Comparison of ENCODE assay signal across 17 cellular contexts in genomic region chr15:101361418-101361817, GRCh38.
DNase-seq lines count a peak whose midpoint lies in the region; ATAC-seq and TF ChIP-seq lines count a peak whose summit lies in the region.
"Had no signal": no experiment of that assay in that cellular context is flagged by ENCODE, and none has a peak within 500 bp of the region (broad histone marks: within the 10 kb centered on the region; RNA-seq: fewer than 3 reads in every experiment).

No MANE protein-coding gene starts in this region.

- peaks cover 2% of the 10 kb centered on the region for H3K9me3 Mint-ChIP-seq in activated CD8-positive, alpha-beta memory T cell treated with anti-CD3 and anti-CD28 coated beads, Interleukin-2, amount 10 ng/mL, durations not matched to agents 7 days and 5 days (ENCODE audit: low read depth)
- no peaks in the 10 kb centered on the region for H3K9me3 Mint-ChIP-seq in stimulated activated effector memory CD8-positive, alpha-beta T cell treated with anti-CD3 and anti-CD28 coated beads, Interleukin-12 subunit alpha, Interleukin-12 subunit beta, amount 100 ng/mL, for 72 hours
- H3K9me3 Mint-ChIP-seq in chondrocyte (ENCODE audit: low read depth) = peaks cover 11% of the 10 kb centered on the region

- H2AFZ ChIP-seq in mammary epithelial cell (ENCODE audit: low read depth, low read length) = peak overlapping the region; percentile 38

- H3K79me2 ChIP-seq in mammary epithelial cell (ENCODE audit: insufficient read depth, low read length) = no peaks in the 10 kb centered on the region

- H3K27me3 ChIP-seq in mammary epithelial cell (ENCODE audit: insufficient read depth, low read length) (no peaks in the 10 kb centered on the region), spleen (replicated peaks in 1 of 7) (peaks cover 0 to 6% (median 0%) of the 10 kb centered on the region in 7 donors)
- H3K27me3 ChIP-seq: BE2C had no signal

- no peak overlapping the region for H3K4me3 Mint-ChIP-seq in activated CD8-positive, alpha-beta memory T cell treated with anti-CD3 and anti-CD28 coated beads, Interleukin-2, amount 10 ng/mL, durations not matched to agents 7 days and 5 days
- H3K4me3 Mint-ChIP-seq in stimulated activated effector memory CD8-positive, alpha-beta T cell treated with anti-CD3 and anti-CD28 coated beads, Interleukin-12 subunit alpha, Interleukin-12 subunit beta, amount 100 ng/mL, for 72 hours = no peak overlapping the region
- H3K4me3 Mint-ChIP-seq in chondrocyte (ENCODE audit: unreplicated experiment) = no peak overlapping the region
- H3K4me3 Mint-ChIP-seq: CD4-positive, CD25-positive, alpha-beta regulatory T cell had no signal

- H3K36me3 ChIP-seq in mammary epithelial cell (ENCODE audit: insufficient read depth, low read length) = no peaks in the 10 kb centered on the region
- peaks cover 0 to 71% (median 7%) of the 10 kb centered on the region in 6 donors for H3K36me3 ChIP-seq in spleen
- H3K36me3 ChIP-seq: BE2C, SJSA1 had no signal

- dilution Hi-C loops in mammary epithelial cell (cut with HindIII; ENCODE audit: low sequenced_read_pairs) = no loop called here

- H3K4me1 ChIP-seq in mammary epithelial cell (ENCODE audit: insufficient read depth, low read length) (peaks cover 50% of the 10 kb centered on the region), spleen (peaks cover 0 to 36% (median 14%) of the 10 kb centered on the region in 6 donors)
- H3K4me1 ChIP-seq: BE2C had no signal

- peak overlapping the region; percentile 52; the same call in 1 of the 2 replicates for H3K27ac ChIP-seq in RWPE1
- no peak overlapping the region for H3K27ac ChIP-seq in mammary epithelial cell (ENCODE audit: insufficient read depth, low read depth, low read length)
- peak overlapping the region in 1 of 8 donors; percentile 31 for H3K27ac ChIP-seq in spleen
- H3K27ac ChIP-seq: SJSA1 had no signal

- ATAC-seq in activated CD8-positive, alpha-beta memory T cell treated with anti-CD3 and anti-CD28 coated beads, Interleukin-2, amount 10 ng/mL, durations not matched to agents 7 days and 5 days = peak; percentile 27
- ATAC-seq in stimulated activated effector memory CD8-positive, alpha-beta T cell treated with anti-CD3 and anti-CD28 coated beads, Interleukin-12 subunit alpha, Interleukin-12 subunit beta, amount 100 ng/mL, for 72 hours = peak; percentile 27
- ATAC-seq in HG03135 (IDR thresholded peaks at IDR 0.05; ENCODE audit: unreplicated experiment) = no peak
- ATAC-seq: HepG2 had no signal

- intact Hi-C loops in mammary epithelial cell (cut with micrococcal nuclease) (no loop called here), spleen (cut with DNase I; ENCODE audit: low total_unique reads) (no loop called here)

- H3K4me1 Mint-ChIP-seq in activated CD8-positive, alpha-beta memory T cell treated with anti-CD3 and anti-CD28 coated beads, Interleukin-2, amount 10 ng/mL, durations not matched to agents 7 days and 5 days = peaks cover 13% of the 10 kb centered on the region
- peaks cover 7% of the 10 kb centered on the region for H3K4me1 Mint-ChIP-seq in stimulated activated effector memory CD8-positive, alpha-beta T cell treated with anti-CD3 and anti-CD28 coated beads, Interleukin-12 subunit alpha, Interleukin-12 subunit beta, amount 100 ng/mL, for 72 hours
- H3K4me1 Mint-ChIP-seq in chondrocyte (ENCODE audit: low read depth) = peaks cover 13% of the 10 kb centered on the region
- H3K4me1 Mint-ChIP-seq: CD4-positive, CD25-positive, alpha-beta regulatory T cell had no signal

- CTCF ChIA-PET in activated CD8-positive, alpha-beta memory T cell treated with anti-CD3 and anti-CD28 coated beads, Interleukin-2, amount 10 ng/mL, durations not matched to agents 7 days and 5 days (lab: Charles Lee) = interaction anchor here (1.0 kb wide), 1 partner anchor 140 kb away, joined by 3 read pairs; no protein-coding TSS in a partner anchor
- CTCF ChIA-PET in RWPE1 (lab: Yijun Ruan, JAX) = interaction anchor here (0.6 kb wide), 1 partner anchor 181 kb away, joined by 3 read pairs; no protein-coding TSS in a partner anchor
- CTCF ChIA-PET in mammary epithelial cell (lab: Charles Lee; ENCODE audit: low non-redundant PET) = no interaction called here

- peak overlapping the region; percentile 44 for H3K27ac Mint-ChIP-seq in activated CD8-positive, alpha-beta memory T cell treated with anti-CD3 and anti-CD28 coated beads, Interleukin-2, amount 10 ng/mL, durations not matched to agents 7 days and 5 days
- H3K27ac Mint-ChIP-seq in stimulated activated effector memory CD8-positive, alpha-beta T cell treated with anti-CD3 and anti-CD28 coated beads, Interleukin-12 subunit alpha, Interleukin-12 subunit beta, amount 100 ng/mL, for 72 hours = no peak overlapping the region
- H3K27ac Mint-ChIP-seq in chondrocyte (ENCODE audit: unreplicated experiment) = no peak overlapping the region
- H3K27ac Mint-ChIP-seq: CD4-positive, CD25-positive, alpha-beta regulatory T cell had no signal

- no peak for TF ChIP-seq CTCF in RWPE1 (conservative IDR thresholded peaks at IDR 0.05; ENCODE audit: low read depth)
- no peak for TF ChIP-seq CTCF in mammary epithelial cell (conservative IDR thresholded peaks at IDR 0.05 in 1 of 2, IDR thresholded peaks at IDR 0.05 in 1 of 2; ENCODE audit: extremely low read depth in 1 of 2, insufficient read depth in 1 of 2, low read depth in 1 of 2, low read length in 2 of 2)
- TF ChIP-seq CTCF in spleen (IDR thresholded peaks at IDR 0.05 in 8 of 11, conservative IDR thresholded peaks at IDR 0.05 in 3 of 11) = no peak
- TF ChIP-seq CTCF in chondrocyte (IDR thresholded peaks at IDR 0.05) = no peak

- peaks cover 2% of the 10 kb centered on the region for H3K36me3 Mint-ChIP-seq in activated CD8-positive, alpha-beta memory T cell treated with anti-CD3 and anti-CD28 coated beads, Interleukin-2, amount 10 ng/mL, durations not matched to agents 7 days and 5 days
- H3K36me3 Mint-ChIP-seq in stimulated activated effector memory CD8-positive, alpha-beta T cell treated with anti-CD3 and anti-CD28 coated beads, Interleukin-12 subunit alpha, Interleukin-12 subunit beta, amount 100 ng/mL, for 72 hours = no peaks in the 10 kb centered on the region
- H3K36me3 Mint-ChIP-seq in chondrocyte (ENCODE audit: low read depth) = peaks cover 3% of the 10 kb centered on the region
- H3K36me3 Mint-ChIP-seq: CD4-positive, CD25-positive, alpha-beta regulatory T cell had no signal

- DNase-seq in activated CD8-positive, alpha-beta memory T cell treated with anti-CD3 and anti-CD28 coated beads, Interleukin-2, amount 10 ng/mL, durations not matched to agents 7 days and 5 days = no peak
- no peak for DNase-seq in activated CD8-positive, alpha-beta memory T cell treated with anti-CD3 and anti-CD28 coated beads, Interleukin-2, amount 50 U/mL, for 4 hours
- DNase-seq in RWPE1 (ENCODE audit: low spot score) (peak; percentile 51), mammary epithelial cell (peak; percentile 43), spleen (no peak), chondrocyte (ENCODE audit: low spot score) (no peak)
- DNase-seq in stimulated activated effector memory CD8-positive, alpha-beta T cell treated with anti-CD3 and anti-CD28 coated beads, Interleukin-12 subunit alpha, Interleukin-12 subunit beta, amount 100 ng/mL, for 72 hours (ENCODE audit: low spot score in 2 of 2) = no peak
- DNase-seq: BE2C; CD4-positive, CD25-positive, alpha-beta regulatory T cell; KG1; NCI-H1417 treated with DMSO at 0.1 percent for 48 hours; NCI-H187 treated with DMSO at 0.1 percent for 48 hours; NCI-H345; NCI-H524 treated with DMSO at 0.1 percent for 48 hours had no signal

- H3K27me3 Mint-ChIP-seq in activated CD8-positive, alpha-beta memory T cell treated with anti-CD3 and anti-CD28 coated beads, Interleukin-2, amount 10 ng/mL, durations not matched to agents 7 days and 5 days = no peaks in the 10 kb centered on the region
- H3K27me3 Mint-ChIP-seq in chondrocyte (ENCODE audit: low read depth) = peaks cover 23% of the 10 kb centered on the region
- H3K27me3 Mint-ChIP-seq: CD4-positive, CD25-positive, alpha-beta regulatory T cell had no signal

- in situ Hi-C loops in mammary epithelial cell (cut with MboI; ENCODE audit: low sequenced_read_pairs in 2 of 2) = loop anchor here in 1 of 2 donors (10.0 kb wide), 1 partner anchor 57 kb away; no protein-coding TSS in a partner anchor

- TF ChIP-seq POLR2A in spleen (IDR thresholded peaks at IDR 0.05) = no peak

- H3K9ac ChIP-seq in mammary epithelial cell (ENCODE audit: insufficient read depth, low read length) = no peak overlapping the region

- no peak overlapping the region for H3K4me2 ChIP-seq in mammary epithelial cell (ENCODE audit: insufficient read depth, low read depth, low read length)

- H3K4me3 ChIP-seq in mammary epithelial cell (replicated peaks in 1 of 3; ENCODE audit: insufficient read depth in 1 of 3, low read depth in 2 of 3, low read length in 3 of 3) = no peak overlapping the region
- H3K4me3 ChIP-seq in spleen = no peak overlapping the region
- H3K4me3 ChIP-seq: SJSA1 had no signal

- H4K20me1 ChIP-seq in mammary epithelial cell (ENCODE audit: insufficient read depth, low read length) = no peaks in the 10 kb centered on the region

- H3K9me3 ChIP-seq in mammary epithelial cell (replicated peaks; ENCODE audit: insufficient read depth, low read length) (no peaks in the 10 kb centered on the region), spleen (peaks cover 0 to 13% (median 0%) of the 10 kb centered on the region in 8 donors)
- H3K9me3 ChIP-seq: BE2C, SJSA1 had no signal

- no TSS peak for BruUV-seq in mammary epithelial cell (replicated peaks; lab: Mats Ljungman, UMichigan)

- POLR2A ChIA-PET in RWPE1 (lab: Yijun Ruan, JAX; ENCODE audit: low non-redundant PET) = no interaction called here

- WGBS in mammary epithelial cell (ENCODE audit: low coverage, missing lambda C conversion rate) = 28% methylated on average over 4 of the region's 4 CpGs
- 61 to 76% (median 66%) methylated on average over 4 of the region's 4 CpGs for WGBS in spleen, 5 donors

Comparison
In these comparisons a context has a peak if more than half of its experiments do, and no peak if none do; other contexts are left out.
1. DNase-seq: peak in RWPE1 (single experiment) and mammary epithelial cell (single experiment); none in activated CD8-positive, alpha-beta memory T cell treated with anti-CD3 and anti-CD28 coated beads, Interleukin-2, amount 10 ng/mL, durations not matched to agents 7 days and 5 days (single experiment), activated CD8-positive, alpha-beta memory T cell treated with anti-CD3 and anti-CD28 coated beads, Interleukin-2, amount 50 U/mL, for 4 hours (single experiment), stimulated activated effector memory CD8-positive, alpha-beta T cell treated with anti-CD3 and anti-CD28 coated beads, Interleukin-12 subunit alpha, Interleukin-12 subunit beta, amount 100 ng/mL, for 72 hours (0 of 2), spleen (single experiment) and chondrocyte (single experiment).